Comparison of ENCODE assay signal across 1 cellular context in the genomic region with DNA sequence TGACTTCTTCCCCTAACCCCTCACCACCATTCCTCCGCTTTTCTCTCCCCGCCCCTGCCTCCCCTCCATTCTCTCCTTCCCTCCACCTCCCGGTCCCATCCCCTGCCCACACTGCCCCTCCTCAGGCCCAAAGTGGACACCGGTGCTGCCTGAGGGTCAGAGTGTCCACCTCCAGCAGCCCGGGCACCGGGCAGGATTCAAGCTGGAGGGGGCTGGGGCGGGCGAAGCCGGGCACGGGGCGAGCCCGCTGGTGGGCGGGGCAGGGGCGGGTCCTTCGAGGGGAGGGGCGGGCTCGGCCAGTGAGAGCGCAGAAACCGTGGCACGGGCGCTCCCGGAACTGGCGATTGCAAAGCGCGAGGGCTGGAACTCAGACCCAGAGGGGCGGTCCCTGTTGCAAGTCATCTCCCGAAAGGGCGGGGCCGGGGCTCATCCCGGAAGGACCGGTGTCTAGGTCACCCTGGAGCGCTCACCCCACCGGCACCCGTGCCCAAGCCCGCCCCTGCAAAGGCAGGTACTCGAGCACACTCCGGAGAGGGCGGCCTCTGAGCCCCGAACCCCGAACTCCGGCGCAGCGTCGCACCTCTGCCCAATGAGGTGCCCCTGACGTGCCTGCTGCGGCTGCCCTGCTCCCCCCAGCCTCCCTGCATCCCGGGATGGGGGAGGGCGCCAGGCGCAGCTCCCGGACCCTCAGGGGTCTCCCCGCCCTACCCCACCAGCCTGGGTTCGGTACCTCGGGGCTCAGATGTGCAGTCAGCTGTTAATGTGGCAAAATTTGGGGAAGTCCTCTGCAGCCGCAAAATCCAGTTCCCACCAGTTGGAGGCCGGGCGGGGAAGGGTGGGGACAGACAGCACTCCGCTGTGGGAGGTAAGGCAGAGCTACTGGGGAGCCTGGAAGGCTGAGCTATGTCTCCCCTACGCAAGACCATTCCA.
TF ChIP-seq lines count a peak whose summit lies in the region.

No MANE protein-coding gene starts in this region.

TF ChIP-seq in A549, 52 proteins besides CTCF, POLR2A, EP300 and RAD21 (continued from another document):
- TF ChIP-seq, protein P1, sequence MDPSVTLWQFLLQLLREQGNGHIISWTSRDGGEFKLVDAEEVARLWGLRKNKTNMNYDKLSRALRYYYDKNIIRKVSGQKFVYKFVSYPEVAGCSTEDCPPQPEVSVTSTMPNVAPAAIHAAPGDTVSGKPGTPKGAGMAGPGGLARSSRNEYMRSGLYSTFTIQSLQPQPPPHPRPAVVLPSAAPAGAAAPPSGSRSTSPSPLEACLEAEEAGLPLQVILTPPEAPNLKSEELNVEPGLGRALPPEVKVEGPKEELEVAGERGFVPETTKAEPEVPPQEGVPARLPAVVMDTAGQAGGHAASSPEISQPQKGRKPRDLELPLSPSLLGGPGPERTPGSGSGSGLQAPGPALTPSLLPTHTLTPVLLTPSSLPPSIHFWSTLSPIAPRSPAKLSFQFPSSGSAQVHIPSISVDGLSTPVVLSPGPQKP (IDR thresholded peaks at IDR 0.05; ENCODE audit: low read depth, low read length) = no peak
- TF ChIP-seq, protein P2, sequence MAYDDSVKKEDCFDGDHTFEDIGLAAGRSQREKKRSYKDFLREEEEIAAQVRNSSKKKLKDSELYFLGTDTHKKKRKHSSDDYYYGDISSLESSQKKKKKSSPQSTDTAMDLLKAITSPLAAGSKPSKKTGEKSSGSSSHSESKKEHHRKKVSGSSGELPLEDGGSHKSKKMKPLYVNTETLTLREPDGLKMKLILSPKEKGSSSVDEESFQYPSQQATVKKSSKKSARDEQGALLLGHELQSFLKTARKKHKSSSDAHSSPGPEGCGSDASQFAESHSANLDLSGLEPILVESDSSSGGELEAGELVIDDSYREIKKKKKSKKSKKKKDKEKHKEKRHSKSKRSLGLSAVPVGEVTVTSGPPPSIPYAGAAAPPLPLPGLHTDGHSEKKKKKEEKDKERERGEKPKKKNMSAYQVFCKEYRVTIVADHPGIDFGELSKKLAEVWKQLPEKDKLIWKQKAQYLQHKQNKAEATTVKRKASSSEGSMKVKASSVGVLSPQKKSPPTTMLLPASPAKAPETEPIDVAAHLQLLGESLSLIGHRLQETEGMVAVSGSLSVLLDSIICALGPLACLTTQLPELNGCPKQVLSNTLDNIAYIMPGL (CRISPR knock-in tag; IDR thresholded peaks at IDR 0.05; ENCODE audit: borderline replicate concordance) = no peak
- no peak for TF ChIP-seq FOSB (CRISPR knock-in tag; IDR thresholded peaks at IDR 0.05)
